In the genomic region with DNA sequence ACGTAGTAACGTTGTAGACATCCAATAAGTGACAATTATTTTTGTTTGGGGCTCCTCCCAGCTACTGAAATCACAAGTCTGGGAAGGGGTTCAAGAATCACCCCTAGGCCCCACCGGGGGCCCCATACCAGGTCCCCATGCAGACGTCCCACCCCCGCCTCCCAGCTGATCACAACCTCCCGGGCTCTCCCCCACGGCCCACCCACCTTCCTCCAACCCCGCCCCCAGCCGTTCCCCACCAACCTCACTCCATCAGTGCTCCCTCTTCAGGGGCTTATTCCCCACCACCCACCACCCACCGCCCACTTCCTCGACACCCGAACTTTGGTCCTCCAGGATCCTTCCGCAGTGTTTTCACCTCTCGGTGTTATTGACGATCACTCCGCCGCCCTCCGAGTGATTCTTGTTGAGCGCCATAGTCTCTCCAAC, we compare ENCODE assay signal across 6 cellular contexts. TPM values are rescaled to one million over a fixed set of nuclear protein-coding genes. Genes with fewer than 3 reads are reported as not detected.
A peak's percentile ranks its signal among the peaks of the same experiment; 100 is the strongest.
DNase-seq lines count a peak whose midpoint lies in the region; TF ChIP-seq lines count a peak whose summit lies in the region.

No MANE protein-coding gene starts in this region.

- H2AFZ ChIP-seq in ACC112 (ENCODE audit: low read length, unreplicated experiment) (no peak overlapping the region), PC-9 (no peak overlapping the region)

- no peak for TF ChIP-seq CTCF in PC-9 (conservative IDR thresholded peaks at IDR 0.05)
- no peak for TF ChIP-seq CTCF in GM10248 (IDR thresholded peaks at IDR 0.05; ENCODE audit: control extremely low read depth, extremely low read depth, low read depth, missing control alignments)

- H3K4me3 ChIP-seq in ACC112 (ENCODE audit: low read depth, low read length) (peak overlapping the region; percentile 85), PC-9 (peak overlapping the region; percentile 74)

- peaks cover 10% of the 10 kb centered on the region for H3K79me2 ChIP-seq in ACC112 (ENCODE audit: control insufficient read depth, insufficient read depth, low read length, unreplicated experiment)
- peaks cover 39% of the 10 kb centered on the region for H3K79me2 ChIP-seq in PC-9 (ENCODE audit: low read depth)

- H3K27me3 ChIP-seq in ACC112 (ENCODE audit: insufficient read depth, low read length) (no peaks in the 10 kb centered on the region), PC-9 (ENCODE audit: insufficient read depth, low read depth) (no peaks in the 10 kb centered on the region)

- DNase-seq in PC-9: no peak
- peak; percentile 54 for DNase-seq in iPS-NIHi7 (ENCODE audit: extremely low spot score)
- no peak for DNase-seq in NCI-H524 treated with DMSO at 0.1 percent for 48 hours (lab: John Stamatoyannopoulos, UW)
- no peak for DNase-seq in GM10248 (ENCODE audit: extremely low spot score)
- no peak for DNase-seq in NCI-H345 (lab: John Stamatoyannopoulos, UW)

- H3K9me2 ChIP-seq in PC-9 (ENCODE audit: insufficient read depth): no peaks in the 10 kb centered on the region

- intact Hi-C loops in PC-9 (cut with micrococcal nuclease; ENCODE audit: unreplicated experiment): loop anchor here (1.0 to 2.0 kb wide), 5 partner anchors 10 to 76 kb away; partner anchors contain the start of gene TRIM65

- H3F3A ChIP-seq in PC-9 (ENCODE audit: insufficient read depth, low read depth): peaks cover 33% of the 10 kb centered on the region

- POLR2A ChIA-PET in PC-9 (lab: Charles Lee; ENCODE audit: unreplicated experiment) (interaction anchor here (0.5 to 2.1 kb wide), 18 partner anchors 9 to 1415 kb away, joined by 3 to 45 read pairs (median 8); partner anchors contain the start of genes FOXJ1 and SLC25A19), GM10248 (lab: Yijun Ruan, JAX) (interaction anchor here (0.6 to 2.7 kb wide), 14 partner anchors 9 to 724 kb away, joined by 3 to 22 read pairs (median 4); partner anchors contain the start of genes TRIM65 and UNK)

- H3K36me3 ChIP-seq in ACC112 (ENCODE audit: insufficient read depth, low read length): no peaks in the 10 kb centered on the region
- peaks cover 11% of the 10 kb centered on the region for H3K36me3 ChIP-seq in PC-9 (ENCODE audit: low read depth)

- BruUV-seq in PC-9 (replicated peaks; lab: Mats Ljungman, UMichigan): no TSS peak

- peak overlapping the region; percentile 88 for H3K4me2 ChIP-seq in PC-9

- peaks cover 24% of the 10 kb centered on the region for H3K4me1 ChIP-seq in ACC112 (ENCODE audit: control insufficient read depth, insufficient read depth, low read length, unreplicated experiment)
- H3K4me1 ChIP-seq in PC-9 (replicated peaks; ENCODE audit: insufficient read depth): peaks cover 23% of the 10 kb centered on the region

- H3K9me3 ChIP-seq in PC-9 (ENCODE audit: insufficient read depth, low read depth): no peaks in the 10 kb centered on the region

- peaks cover 3% of the 10 kb centered on the region; the same call in 1 of the 2 replicates for H4K20me1 ChIP-seq in PC-9 (ENCODE audit: insufficient read depth)

- H3K27ac ChIP-seq in ACC112 (ENCODE audit: low read depth, low read length) (peak overlapping the region; percentile 95), PC-9 (peak overlapping the region; percentile 79)

- CTCF ChIA-PET in PC-9 (lab: Charles Lee): interaction anchor here (0.5 to 1.6 kb wide), 11 partner anchors 9 to 207 kb away, joined by 3 to 17 read pairs (median 6); a partner anchor contains a TSS
- CTCF ChIA-PET in GM10248 (lab: Yijun Ruan, JAX): interaction anchor here (0.7 to 10.4 kb wide), 22 partner anchors 9 to 265 kb away, joined by 3 to 89 read pairs (median 4); partner anchors contain the start of genes TRIM47 and TRIM65

RNA-seq across cellular contexts. Expression of gene WBP2, which starts 0.2 kb away (rescaled TPM):
- 114 and 159 TPM in 2 replicates for total RNA-seq in PC-9 (2021)

RNA-seq across cellular contexts. Expression of gene UNC13D, which starts 10.7 kb away (rescaled TPM):
- 94.4 and 108 TPM in 2 replicates for total RNA-seq in PC-9 (2021)

RNA-seq across cellular contexts. Expression of gene TRIM47, which starts 23.5 kb away (rescaled TPM):
- total RNA-seq in PC-9 (2021): 46.1 and 48.3 TPM in 2 replicates

RNA-seq across cellular contexts. Expression of gene TRIM65, which starts 41.9 kb away (rescaled TPM):
- total RNA-seq in PC-9 (2021): 21.1 and 27.1 TPM in 2 replicates

RNA-seq across cellular contexts. Expression of gene MRPL38, which starts 49.8 kb away (rescaled TPM):
- 127 and 136 TPM in 2 replicates for total RNA-seq in PC-9 (2021)
